12 cellular contexts compared by ENCODE assay signal in genomic region chr21:26965091-26965566, GRCh38. TPM values are rescaled to one million over a fixed set of nuclear protein-coding genes. Genes with fewer than 3 reads are reported as not detected.
A peak's percentile ranks its signal among the peaks of the same experiment; 100 is the strongest.
DNase-seq lines count a peak whose midpoint lies in the region; ATAC-seq and TF ChIP-seq lines count a peak whose summit lies in the region.
"Had no signal": no experiment of that assay in that cellular context is flagged by ENCODE, and none has a peak within 500 bp of the region (broad histone marks: within the 10 kb centered on the region; RNA-seq: fewer than 3 reads in every experiment).

No MANE protein-coding gene starts in this region.

- peaks cover 10% of the 10 kb centered on the region for H3K4me1 Mint-ChIP-seq in MCF 10A (ENCODE audit: insufficient read depth, unreplicated experiment)
- no peaks in the 10 kb centered on the region for H3K4me1 Mint-ChIP-seq in neural progenitor cell
- H3K4me1 Mint-ChIP-seq in naive thymus-derived CD8-positive, alpha-beta T cell = peaks cover 0 to 5% (median 1%) of the 10 kb centered on the region in 4 donors
- H3K4me1 Mint-ChIP-seq: IgD-negative memory B cell had no signal

- H3K27ac Mint-ChIP-seq in MCF 10A (ENCODE audit: low read depth, unreplicated experiment) (no peak overlapping the region), neural progenitor cell (no peak overlapping the region)
- H3K27ac Mint-ChIP-seq in naive thymus-derived CD8-positive, alpha-beta T cell = no peak overlapping the region
- H3K27ac Mint-ChIP-seq: IgD-negative memory B cell had no signal

- BruUV-seq in MCF 10A (replicated peaks; lab: Mats Ljungman, UMichigan) = no TSS peak

- H3K9ac ChIP-seq in fibroblast of lung (ENCODE audit: insufficient read depth, low read length) (peak overlapping the region; percentile 45), neural progenitor cell (no peak overlapping the region)

- CTCF ChIA-PET in MCF 10A (lab: Yijun Ruan, JAX) = no interaction called here

- no peaks in the 10 kb centered on the region for H3F3A ChIP-seq in neural progenitor cell (ENCODE audit: low read depth)

- H3K4me3 Mint-ChIP-seq in MCF 10A (ENCODE audit: unreplicated experiment) = no peak overlapping the region
- H3K4me3 Mint-ChIP-seq in neural progenitor cell = peak overlapping the region; percentile 78
- peak overlapping the region in 1 of 10 donors; percentile 36 for H3K4me3 Mint-ChIP-seq in naive thymus-derived CD8-positive, alpha-beta T cell

- H3K9me3 Mint-ChIP-seq in MCF 10A (ENCODE audit: unreplicated experiment) (no peaks in the 10 kb centered on the region), neural progenitor cell (no peaks in the 10 kb centered on the region)
- peaks cover 0 to 1% (median 0%) of the 10 kb centered on the region in 9 donors for H3K9me3 Mint-ChIP-seq in naive thymus-derived CD8-positive, alpha-beta T cell

- H3K9me3 ChIP-seq in breast epithelium (no peaks in the 10 kb centered on the region), fibroblast of lung (ENCODE audit: control insufficient read depth, insufficient read depth, low read depth, low read length) (no peaks in the 10 kb centered on the region), neural progenitor cell (ENCODE audit: low read depth) (no peaks in the 10 kb centered on the region), upper lobe of left lung (no peaks in the 10 kb centered on the region)
- H3K9me3 ChIP-seq: A549, SJSA1 had no signal

- peak overlapping the region; percentile 87 to 98 for H3K27ac ChIP-seq in breast epithelium
- H3K27ac ChIP-seq in fibroblast of lung (ENCODE audit: insufficient read depth, low read length) = peak overlapping the region; percentile 59
- H3K27ac ChIP-seq in neural progenitor cell = no peak overlapping the region
- peak overlapping the region in 1 of 4 donors; percentile 62 for H3K27ac ChIP-seq in upper lobe of left lung
- H3K27ac ChIP-seq: A549, SJSA1 had no signal

- TF ChIP-seq POLR2A in breast epithelium (IDR thresholded peaks at IDR 0.05) (no peak), upper lobe of left lung (IDR thresholded peaks at IDR 0.05) (no peak)

- H3K27me3 ChIP-seq in breast epithelium (peaks cover 0 to 17% of the 10 kb centered on the region in 2 donors), fibroblast of lung (ENCODE audit: control insufficient read depth, insufficient read depth, low read length) (no peaks in the 10 kb centered on the region), neural progenitor cell (peaks cover 64% of the 10 kb centered on the region), upper lobe of left lung (peaks cover 0 to 14% (median 5%) of the 10 kb centered on the region in 4 donors)

- H2AFZ ChIP-seq in fibroblast of lung (ENCODE audit: low read length) (peak overlapping the region; percentile 81), neural progenitor cell (replicated peaks) (peak overlapping the region; percentile 71)

- H3K36me3 ChIP-seq in breast epithelium (no peaks in the 10 kb centered on the region), fibroblast of lung (ENCODE audit: control insufficient read depth, insufficient read depth, low read length) (no peaks in the 10 kb centered on the region), neural progenitor cell (no peaks in the 10 kb centered on the region), upper lobe of left lung (no peaks in the 10 kb centered on the region)
- H3K36me3 ChIP-seq: SJSA1 had no signal

- H3K4me2 ChIP-seq in fibroblast of lung (ENCODE audit: extremely low read depth, insufficient read depth, low read length) (peak overlapping the region; percentile 97), neural progenitor cell (peak overlapping the region; percentile 88)
- H3K4me2 ChIP-seq: A549 had no signal

- TF ChIP-seq EP300 in upper lobe of left lung (IDR thresholded peaks at IDR 0.05) = no peak

- WGBS in upper lobe of left lung, 2 donors = 51 to 80% methylated on average over 6 to 17 of the region's 18 CpGs

- H3K27me3 Mint-ChIP-seq in MCF 10A (ENCODE audit: insufficient read depth, unreplicated experiment) (no peaks in the 10 kb centered on the region), neural progenitor cell (ENCODE audit: insufficient read depth, low read depth) (peaks cover 29% of the 10 kb centered on the region)
- peaks cover 15 to 70% (median 39%) of the 10 kb centered on the region in 5 donors for H3K27me3 Mint-ChIP-seq in naive thymus-derived CD8-positive, alpha-beta T cell

- H3K79me2 ChIP-seq in fibroblast of lung (ENCODE audit: control insufficient read depth, insufficient read depth, low read length) (no peaks in the 10 kb centered on the region), neural progenitor cell (ENCODE audit: low read depth) (no peaks in the 10 kb centered on the region)

- H3K36me3 Mint-ChIP-seq in MCF 10A (ENCODE audit: insufficient read depth, unreplicated experiment) = no peaks in the 10 kb centered on the region
- no peaks in the 10 kb centered on the region for H3K36me3 Mint-ChIP-seq in neural progenitor cell
- peaks cover 0 to 2% (median 0%) of the 10 kb centered on the region in 3 donors for H3K36me3 Mint-ChIP-seq in naive thymus-derived CD8-positive, alpha-beta T cell
- H3K36me3 Mint-ChIP-seq: IgD-negative memory B cell had no signal

- peak overlapping the region; percentile 53 to 90 (median 74) for H3K4me3 ChIP-seq in breast epithelium
- peak overlapping the region; percentile 48 to 80 (median 76) for H3K4me3 ChIP-seq in fibroblast of lung (replicated peaks in 1 of 4; ENCODE audit: control extremely low read depth in 1 of 4, insufficient read depth in 1 of 4, low read depth in 3 of 4, low read length in 4 of 4)
- peak overlapping the region; percentile 53 for H3K4me3 ChIP-seq in neural progenitor cell
- H3K4me3 ChIP-seq in upper lobe of left lung = peak overlapping the region in 3 of 4 donors; percentile 41 to 52 (median 50)
- H3K4me3 ChIP-seq: A549 had no signal

- H4K20me1 ChIP-seq in fibroblast of lung (ENCODE audit: control insufficient read depth, extremely low read depth, insufficient read depth, low read length) = no peaks in the 10 kb centered on the region
- H4K20me1 ChIP-seq in neural progenitor cell (ENCODE audit: low read depth) = no peaks in the 10 kb centered on the region

- DNase-seq in breast epithelium (ENCODE audit: low spot score in 2 of 2) (peak in 1 of 2 donors; percentile 55), MCF 10A (ENCODE audit: unreplicated experiment) (no peak), fibroblast of lung (ENCODE audit: low read depth in 2 of 2) (no peak), neural progenitor cell (ENCODE audit: low spot score) (no peak), upper lobe of left lung (no peak), NCI-H2227 treated with DMSO at 0.1 percent for 48 hours (lab: John Stamatoyannopoulos, UW) (no peak), NCI-H1048 (lab: John Stamatoyannopoulos, UW) (no peak)
- DNase-seq in naive thymus-derived CD8-positive, alpha-beta T cell = no peak

- intact Hi-C loops in breast epithelium (cut with DNase I; ENCODE audit: low total_unique reads) = no loop called here
- intact Hi-C loops in MCF 10A (cut with micrococcal nuclease) = loop anchor here (10.0 kb wide), 1 partner anchor 740 kb away; no protein-coding TSS in a partner anchor

- TF ChIP-seq CTCF in breast epithelium (IDR thresholded peaks at IDR 0.05) = no peak
- no peak for TF ChIP-seq CTCF in MCF 10A (IDR thresholded peaks at IDR 0.05; ENCODE audit: unreplicated experiment)
- no peak for TF ChIP-seq CTCF in fibroblast of lung (conservative IDR thresholded peaks at IDR 0.05 in 1 of 2, IDR thresholded peaks at IDR 0.05 in 1 of 2; ENCODE audit: low read depth in 1 of 2, low read length in 2 of 2)
- no peak for TF ChIP-seq CTCF in neural progenitor cell (IDR thresholded peaks at IDR 0.05)
- TF ChIP-seq CTCF in upper lobe of left lung (IDR thresholded peaks at IDR 0.05) = no peak

- H3K4me1 ChIP-seq in breast epithelium = peaks cover 0 to 14% of the 10 kb centered on the region in 2 donors
- H3K4me1 ChIP-seq in fibroblast of lung (ENCODE audit: control insufficient read depth, extremely low read depth, insufficient read depth, low read length) = peaks cover 4% of the 10 kb centered on the region
- no peaks in the 10 kb centered on the region for H3K4me1 ChIP-seq in neural progenitor cell
- H3K4me1 ChIP-seq in upper lobe of left lung = peaks cover 21 to 25% (median 24%) of the 10 kb centered on the region in 4 donors
- H3K4me1 ChIP-seq: A549 had no signal

- POLR2A ChIA-PET in MCF 10A (lab: Yijun Ruan, JAX) = interaction anchor here (0.7 kb wide), 1 partner anchor 524 kb away, joined by 3 read pairs; no protein-coding TSS in a partner anchor
- POLR2A ChIA-PET in naive thymus-derived CD8-positive, alpha-beta T cell (lab: Charles Lee) = interaction anchor here (0.6 kb wide), 1 partner anchor 26 kb away, joined by 3 read pairs; no protein-coding TSS in a partner anchor

- no peak for ATAC-seq in upper lobe of left lung (ENCODE audit: low FRiP score in 2 of 2)
- ATAC-seq in naive thymus-derived CD8-positive, alpha-beta T cell = no peak
- ATAC-seq: A549 had no signal

RNA-seq across cellular contexts. Expression of gene ADAMTS5, which starts 1.8 kb away (rescaled TPM):
- 10 to 100 TPM; 14.8 to 89.3 (median 34.4) TPM for total RNA-seq in breast epithelium
- total RNA-seq in MCF 10A (2022) = 0.10 TPM in 1 of 2 replicates, not detected in the other
- total RNA-seq in fibroblast of lung = 3.9 and 4.3 TPM in 2 replicates
- 2.8 and 12.2 TPM in 2 replicates for polyA plus RNA-seq in fibroblast of lung
- polyA plus RNA-seq in fibroblast of lung (2012) = 2.2 and 9.2 TPM in 2 replicates
- 4.3 and 11.9 TPM in 2 replicates for polyA minus RNA-seq in fibroblast of lung (ENCODE audit: low replicate concordance)
- total RNA-seq in neural progenitor cell (ENCODE audit: low replicate concordance) = under 0.01 TPM in 1 of 2 replicates, not detected in the other
- total RNA-seq in upper lobe of left lung = 1 to 10 TPM in 4 of 6 donors, under 1 TPM in 2; under 0.01 to 5.9 (median 1.6) TPM
- not detected for total RNA-seq in naive thymus-derived CD8-positive, alpha-beta T cell
- polyA plus RNA-seq in naive thymus-derived CD8-positive, alpha-beta T cell = not detected
- total RNA-seq: G401 had no signal
- polyA plus RNA-seq: A549, IgD-negative memory B cell had no signal
